In the genomic region with DNA sequence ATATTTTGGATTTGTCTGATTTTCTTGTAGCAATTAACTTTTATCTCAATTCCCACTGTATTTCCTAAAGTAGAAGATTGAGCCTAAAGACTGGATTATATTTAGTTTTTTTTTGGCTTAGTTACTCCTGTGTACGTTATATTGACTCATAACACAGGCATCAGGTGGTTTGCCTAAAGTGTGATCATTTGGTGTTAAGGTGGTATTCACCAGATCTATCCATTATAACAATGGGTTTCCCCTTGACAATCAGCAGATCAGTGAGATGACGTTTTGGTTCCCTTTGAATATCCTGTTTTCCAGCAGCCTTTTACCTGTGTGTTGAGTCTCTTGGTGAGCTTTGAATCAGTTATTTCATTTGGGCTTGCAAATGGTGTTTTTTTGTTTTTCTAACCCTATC, we compare ENCODE assay signal across 24 cellular contexts. TPM values are rescaled to one million over a fixed set of nuclear protein-coding genes. Genes with fewer than 3 reads are reported as not detected.
DNase-seq lines count a peak whose midpoint lies in the region; ATAC-seq, FAIRE-seq and TF ChIP-seq lines count a peak whose summit lies in the region.
"Had no signal": no experiment of that assay in that cellular context is flagged by ENCODE, and none has a peak within 500 bp of the region (broad histone marks: within the 10 kb centered on the region; RNA-seq: fewer than 3 reads in every experiment).

No MANE protein-coding gene starts in this region.

- H3K9ac ChIP-seq in GM23248 = no peak overlapping the region

- peaks cover 0 to 5% of the 10 kb centered on the region in 2 donors for H3K36me3 Mint-ChIP-seq in activated T-cell treated with anti-CD3 and anti-CD28 coated beads, Interleukin-2, amount 50 U/mL, for 72 hours (ENCODE audit: insufficient read depth in 2 of 2)
- peaks cover 5 to 8% of the 10 kb centered on the region in 2 donors for H3K36me3 Mint-ChIP-seq in stimulated activated naive B cell treated with anti-CD40 and anti-IgM and Interleukin-4, amounts not matched to agents 10 μg/mL and 1 μg/mL and 100 μg/mL, for 72 hours

- peaks cover 10% of the 10 kb centered on the region for H3K4me1 ChIP-seq in GM23248 (ENCODE audit: insufficient read depth)
- H3K4me1 ChIP-seq: BE2C had no signal

- ATAC-seq in activated T-cell treated with anti-CD3 and anti-CD28 coated beads, Interleukin-2, amount 50 U/mL, for 72 hours (replicated peaks in 1 of 2) = peak; percentile 83 to 88
- ATAC-seq in stimulated activated naive B cell treated with anti-CD40 and anti-IgM and Interleukin-4, amounts not matched to agents 10 μg/mL and 1 μg/mL and 100 μg/mL, for 72 hours (replicated peaks) = peak in 1 of 2 donors; percentile 62
- no peak for ATAC-seq in GM18519 (IDR thresholded peaks at IDR 0.05; ENCODE audit: low FRiP score, unreplicated experiment)

- no peak overlapping the region for H3K4me2 ChIP-seq in GM23248 (ENCODE audit: unreplicated experiment)

- H3K4me1 Mint-ChIP-seq in activated T-cell treated with anti-CD3 and anti-CD28 coated beads, Interleukin-2, amount 50 U/mL, for 72 hours (ENCODE audit: low read depth) = peaks cover 45% of the 10 kb centered on the region
- peaks cover 9 to 12% of the 10 kb centered on the region in 2 donors for H3K4me1 Mint-ChIP-seq in stimulated activated naive B cell treated with anti-CD40 and anti-IgM and Interleukin-4, amounts not matched to agents 10 μg/mL and 1 μg/mL and 100 μg/mL, for 72 hours

- no peaks in the 10 kb centered on the region for H3K9me3 Mint-ChIP-seq in activated T-cell treated with anti-CD3 and anti-CD28 coated beads, Interleukin-2, amount 50 U/mL, for 72 hours
- no peaks in the 10 kb centered on the region for H3K9me3 Mint-ChIP-seq in stimulated activated naive B cell treated with anti-CD40 and anti-IgM and Interleukin-4, amounts not matched to agents 10 μg/mL and 1 μg/mL and 100 μg/mL, for 72 hours

- no peaks in the 10 kb centered on the region for H3K27me3 ChIP-seq in GM23248 (replicated peaks; ENCODE audit: insufficient read depth)
- H3K27me3 ChIP-seq: BE2C had no signal

- 86 to 88% methylated on average over 2 of the region's 2 CpGs for WGBS in GM23248 (ENCODE audit: low coverage in 1 of 2, low lambda C conversion rate in 2 of 2, missing lambda C conversion rate in 2 of 2), 2 experiments

- no peaks in the 10 kb centered on the region for H3K9me3 ChIP-seq in GM23248 (ENCODE audit: low read depth)
- H3K9me3 ChIP-seq: BE2C had no signal

- H3K36me3 ChIP-seq in GM23248 (ENCODE audit: low read depth) = no peaks in the 10 kb centered on the region; the same call in 1 of the 2 replicates
- H3K36me3 ChIP-seq: BE2C had no signal

- no peaks in the 10 kb centered on the region for H3K27me3 Mint-ChIP-seq in activated T-cell treated with anti-CD3 and anti-CD28 coated beads, Interleukin-2, amount 50 U/mL, for 72 hours (ENCODE audit: low read depth)
- H3K27me3 Mint-ChIP-seq in stimulated activated naive B cell treated with anti-CD40 and anti-IgM and Interleukin-4, amounts not matched to agents 10 μg/mL and 1 μg/mL and 100 μg/mL, for 72 hours = no peaks in the 10 kb centered on the region

- no peak overlapping the region for H3K27ac ChIP-seq in GM23248
- H3K27ac ChIP-seq: RWPE1 had no signal

- in situ Hi-C loops in GM23248 (cut with MboI) = no loop called here

- peaks cover 100% of the 10 kb centered on the region for H3K79me2 ChIP-seq in GM23248 (ENCODE audit: insufficient read depth)

- no peak overlapping the region for H3K4me3 ChIP-seq in GM23248

- peak overlapping the region; percentile 20 for H3K27ac Mint-ChIP-seq in activated T-cell treated with anti-CD3 and anti-CD28 coated beads, Interleukin-2, amount 50 U/mL, for 72 hours
- H3K27ac Mint-ChIP-seq in stimulated activated naive B cell treated with anti-CD40 and anti-IgM and Interleukin-4, amounts not matched to agents 10 μg/mL and 1 μg/mL and 100 μg/mL, for 72 hours = peak overlapping the region; percentile 21

- H3K4me3 Mint-ChIP-seq in activated T-cell treated with anti-CD3 and anti-CD28 coated beads, Interleukin-2, amount 50 U/mL, for 72 hours = peak overlapping the region in 1 of 2 donors; percentile 27
- no peak overlapping the region for H3K4me3 Mint-ChIP-seq in stimulated activated naive B cell treated with anti-CD40 and anti-IgM and Interleukin-4, amounts not matched to agents 10 μg/mL and 1 μg/mL and 100 μg/mL, for 72 hours

- DNase-seq in activated T-cell treated with anti-CD3 and anti-CD28 coated beads, Interleukin-2, amount 50 U/mL, for 72 hours = no peak
- DNase-seq in activated T-cell treated with anti-CD3 and anti-CD28 coated beads for 4 hours (no peak), H54 (ENCODE audit: insufficient read length, low spot score) (no peak), dermis blood vessel endothelial cell (peak; percentile 15), GM23248 (no peak), SKM-1 treated with dmso at 0.1 percent for 144 hours (lab: John Stamatoyannopoulos, UW; ENCODE audit: unreplicated experiment) (no peak)
- DNase-seq in stimulated activated naive B cell treated with anti-CD40 and anti-IgM and Interleukin-4, amounts not matched to agents 10 μg/mL and 1 μg/mL and 100 μg/mL, for 72 hours = no peak
- DNase-seq: BE2C; DMS53; GDM1; HCEC 1CT; KG1; NCI-H1092 treated with DMSO at 0.1 percent for 48 hours; NCI-H146; NCI-H2029; NCI-H226; NCI-H510A treated with DMSO at 0.1 percent for 48 hours; NCI-H774; NK-92 treated with Interleukin-12 subunit alpha and Interleukin-12 subunit beta, amount 100 ng/mL, for 24 hours; SHP77 treated with DMSO at 0.1 percent for 48 hours had no signal

- peaks cover 21% of the 10 kb centered on the region; the same call in 1 of the 2 replicates for H4K20me1 ChIP-seq in GM23248 (ENCODE audit: insufficient read depth)

- H3K9me2 ChIP-seq in GM23248 (ENCODE audit: insufficient read depth) = no peaks in the 10 kb centered on the region

- H2AFZ ChIP-seq in GM23248 = no peak overlapping the region

- FAIRE-seq in H54 (lab: Jason Lieb, UNC) = peak; percentile 33
- FAIRE-seq: HTR-8/SVneo had no signal

- peaks cover 16% of the 10 kb centered on the region for H3F3A ChIP-seq in GM23248 (ENCODE audit: insufficient read depth)

- no peak for TF ChIP-seq POLR2A in H54 (IDR thresholded peaks at IDR 0.05; ENCODE audit: low read depth, low read length)

RNA-seq across cellular contexts. Expression of gene MAPK8, which starts 18.1 kb away (rescaled TPM):
- total RNA-seq in activated T-cell treated with anti-CD3 and anti-CD28 coated beads, Interleukin-2, amount 50 U/mL, for 72 hours = 10 to 100 TPM; 43.3 to 60.2 TPM
- 81.3 and 104 TPM in 2 replicates for total RNA-seq in dermis blood vessel endothelial cell
- 63.6 and 78.7 TPM in 2 replicates for total RNA-seq in GM23248 (2014; rRNA removed; shearing (Covaris generic))
- polyA plus RNA-seq in GM23248 (2016; fragmentation: Nextera tagmentation; extraction: Ambion mirVana) = 44.4 and 54.2 TPM in 2 replicates

RNA-seq across cellular contexts. Expression of gene FRMPD2, which starts 50.1 kb away (rescaled TPM):
- not detected for total RNA-seq in activated T-cell treated with anti-CD3 and anti-CD28 coated beads, Interleukin-2, amount 50 U/mL, for 72 hours
- under 0.01 and 0.28 TPM in 2 replicates for total RNA-seq in dermis blood vessel endothelial cell
- total RNA-seq in GM23248 (2014; rRNA removed; shearing (Covaris generic)) = not detected in 2 replicates
- polyA plus RNA-seq in GM23248 (2016; fragmentation: Nextera tagmentation; extraction: Ambion mirVana) = not detected in 2 replicates
- total RNA-seq: A673 had no signal
